8 cellular contexts compared by ENCODE assay signal in genomic region chr1:44213222-44214112, GRCh38. TPM values are rescaled to one million over a fixed set of nuclear protein-coding genes. Genes with fewer than 3 reads are reported as not detected.
DNase-seq lines count a peak whose midpoint lies in the region; ATAC-seq, FAIRE-seq and TF ChIP-seq lines count a peak whose summit lies in the region.

Gene DMAP1, plus strand, starts transcription at chr1:44213471. Its CDS starts 283 bp downstream, at chr1:44213754.

- H3K9me3 ChIP-seq in liver (ENCODE audit: control insufficient read depth in 4 of 4, low read length in 3 of 4), result no peaks in the 10 kb centered on the region

- peak; percentile 21 for TF ChIP-seq CTCF in AG09309 (IDR thresholded peaks at IDR 0.05; ENCODE audit: control insufficient read depth, insufficient read depth, low read depth, low read length, missing control alignments)
- TF ChIP-seq CTCF in liver (IDR thresholded peaks at IDR 0.05; ENCODE audit: low read depth, low read length, missing input control), result no peak

- H3K36me3 ChIP-seq in liver (ENCODE audit: control insufficient read depth in 4 of 4, insufficient read depth in 3 of 4, low read depth in 1 of 4, low read length in 3 of 4), result peaks cover 0 to 12% (median 1%) of the 10 kb centered on the region in 4 donors

- H3K27me3 ChIP-seq in liver (ENCODE audit: control insufficient read depth in 4 of 4, insufficient read depth in 4 of 4, low read length in 3 of 4), result no peaks in the 10 kb centered on the region

- H3K9ac ChIP-seq in liver (ENCODE audit: low read depth in 1 of 2, low read length in 2 of 2), result peak within 1 kb of the TSS; percentile 58 to 71

- H3K4me3 ChIP-seq in AG09309 (ENCODE audit: control insufficient read depth, low read depth, low read length) (peak within 1 kb of the TSS; percentile 100), liver (ENCODE audit: low read depth in 1 of 3, low read length in 3 of 3) (peak within 1 kb of the TSS; percentile 63 to 72 (median 63))

- peak; percentile 90 for FAIRE-seq in GM19239 (lab: Jason Lieb, UNC)

- peaks cover 2 to 29% (median 21%) of the 10 kb centered on the region in 4 donors for H3K4me1 ChIP-seq in liver (ENCODE audit: control insufficient read depth in 4 of 4, insufficient read depth in 4 of 4, low read length in 3 of 4)

- peak within 1 kb of the TSS; percentile 39 to 75 for H3K27ac ChIP-seq in liver (ENCODE audit: low read depth in 1 of 2, low read length in 2 of 2)

- WGBS in liver, result under 1% methylated on average over 44 of the region's 44 CpGs

- DNase-seq in AG09309 (ENCODE audit: low read depth) (peak; percentile 46), GM19239 (ENCODE audit: insufficient read length, low spot score) (peak; percentile 44), NCI-H748 (lab: John Stamatoyannopoulos, UW; ENCODE audit: unreplicated experiment) (peak; percentile 95), dermis microvascular lymphatic vessel endothelial cell (ENCODE audit: low read depth in 2 of 2) (peak; percentile 76 to 85)
- DNase-seq in activated CD4-positive, alpha-beta T cell treated with anti-CD3 and anti-CD28 coated beads, Interleukin-2, amount 50 U/mL, for 4 hours, result peak; percentile 81 to 82
- peak; percentile 80 for DNase-seq in stimulated activated CD4-positive, alpha-beta T cell treated with anti-CD3 and anti-CD28 coated beads, Interleukin-4, amount 100 ng/mL, for 1 hour

- ATAC-seq in HG03520 (IDR thresholded peaks at IDR 0.05; ENCODE audit: unreplicated experiment), result peak; percentile 63

- TF ChIP-seq RAD21 in liver (IDR thresholded peaks at IDR 0.05), result peak; percentile 67

TF ChIP-seq in liver, 16 proteins besides CTCF, POLR2A, EP300 and RAD21:
- peak; percentile 6 for TF ChIP-seq HNF4G (IDR thresholded peaks at IDR 0.05)
- peak; percentile 100 for TF ChIP-seq GABPA (IDR thresholded peaks at IDR 0.05 in 1 of 2, conservative IDR thresholded peaks at IDR 0.05 in 1 of 2)
- TF ChIP-seq NR2F2 (IDR thresholded peaks at IDR 0.05), result peak; percentile 87
- TF ChIP-seq EGR1 (IDR thresholded peaks at IDR 0.05; ENCODE audit: low read depth in 2 of 2), result peak in 1 of 2 donors; percentile 47
- no peak for TF ChIP-seq FOXA2 (IDR thresholded peaks at IDR 0.05)
- TF ChIP-seq HNF4A (conservative IDR thresholded peaks at IDR 0.05), result peak in 1 of 2 donors; percentile 50
- TF ChIP-seq YY1 (IDR thresholded peaks at IDR 0.05), result peak; percentile 84
- TF ChIP-seq MAX (IDR thresholded peaks at IDR 0.05), result no peak
- peak; percentile 59 for TF ChIP-seq REST (IDR thresholded peaks at IDR 0.05)
- peak; percentile 56 to 75 for TF ChIP-seq RXRA (IDR thresholded peaks at IDR 0.05)
- TF ChIP-seq, protein P1, sequence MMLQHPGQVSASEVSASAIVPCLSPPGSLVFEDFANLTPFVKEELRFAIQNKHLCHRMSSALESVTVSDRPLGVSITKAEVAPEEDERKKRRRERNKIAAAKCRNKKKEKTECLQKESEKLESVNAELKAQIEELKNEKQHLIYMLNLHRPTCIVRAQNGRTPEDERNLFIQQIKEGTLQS (IDR thresholded peaks at IDR 0.05), result peak; percentile 63
- no peak for TF ChIP-seq JUND (IDR thresholded peaks at IDR 0.05)
- no peak for TF ChIP-seq FOXA1 (IDR thresholded peaks at IDR 0.05)
- TF ChIP-seq ZBTB33 (IDR thresholded peaks at IDR 0.05), result no peak
- no peak for TF ChIP-seq TAF1 (conservative IDR thresholded peaks at IDR 0.05)
- TF ChIP-seq SP1 (IDR thresholded peaks at IDR 0.05), result peak; percentile 70

RNA-seq across cellular contexts. Expression of gene DMAP1, which starts in this region (rescaled TPM):
- 11.4 and 16.8 TPM in 2 replicates for total RNA-seq in dermis microvascular lymphatic vessel endothelial cell
- total RNA-seq in liver, result 10 to 100 TPM; 15.3 to 24.8 TPM
- 10 to 100 TPM; 15.7 to 21.0 TPM for polyA plus RNA-seq in liver

Comparison
In these comparisons a context has a peak if more than half of its experiments do, and no peak if none do; other contexts are left out.
1. Peak in every context shown above with its lines: DNase-seq, ATAC-seq, H3K4me3 ChIP-seq and H3K27ac ChIP-seq.
2. DNase-seq: peak in every context shown above with its lines; median percentile 95 in NCI-H748; 82 in activated CD4-positive, alpha-beta T cell treated with anti-CD3 and anti-CD28 coated beads, Interleukin-2, amount 50 U/mL, for 4 hours; 80 in dermis microvascular lymphatic vessel endothelial cell; 80 in stimulated activated CD4-positive, alpha-beta T cell treated with anti-CD3 and anti-CD28 coated beads, Interleukin-4, amount 100 ng/mL, for 1 hour; 46 in AG09309; 44 in GM19239.